13 cellular contexts compared by ENCODE assay signal in the genomic region with DNA sequence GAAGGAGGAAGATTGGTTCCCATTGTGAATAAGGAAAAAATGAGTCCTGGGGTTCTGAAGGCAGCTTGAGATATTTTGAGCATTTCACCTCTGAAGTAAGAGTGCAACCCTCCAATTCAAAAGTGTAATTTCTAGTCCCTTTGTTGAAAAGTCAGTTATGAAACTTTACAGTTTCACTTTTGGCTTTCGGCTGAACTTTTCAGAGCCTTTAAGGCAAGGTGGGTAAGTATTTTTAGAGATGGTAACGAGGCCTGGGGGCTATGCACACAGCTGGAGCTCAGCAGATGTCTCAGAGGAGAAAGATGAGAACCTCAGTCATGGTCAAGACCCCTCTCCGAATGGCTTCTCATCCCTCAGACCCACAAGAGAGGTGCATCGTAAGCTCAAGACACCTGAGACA.
DNase-seq lines count a peak whose midpoint lies in the region; ATAC-seq and TF ChIP-seq lines count a peak whose summit lies in the region.
"Had no signal": no experiment of that assay in that cellular context is flagged by ENCODE, and none has a peak within 500 bp of the region (broad histone marks: within the 10 kb centered on the region; RNA-seq: fewer than 3 reads in every experiment).

No MANE protein-coding gene starts in this region.

- DNase-seq in GM10266 (ENCODE audit: extremely low spot score): peak; percentile 44
- peak; percentile 6 for DNase-seq in GM19238 (ENCODE audit: insufficient read length, low spot score)
- no peak for DNase-seq in activated CD8-positive, alpha-beta memory T cell treated with anti-CD3 and anti-CD28 coated beads, Interleukin-2, amount 50 U/mL, for 4 hours
- no peak for DNase-seq in HuH-7.5 (ENCODE audit: low spot score)
- DNase-seq in UCSD-AML1 (lab: John Stamatoyannopoulos, UW; ENCODE audit: unreplicated experiment): no peak
- DNase-seq in hypothalamus (lab: John Stamatoyannopoulos, UW): no peak
- DNase-seq: activated CD4-positive, alpha-beta T cell treated with anti-CD3 and anti-CD28 coated beads, Interleukin-2, amount 10 ng/mL, durations not matched to agents 24 days and 14 days; activated effector memory CD4-positive, alpha-beta T cell treated with anti-CD3 and anti-CD28 coated beads, Interleukin-2, amount 50 U/mL, for 16 hours; DMS79; mesendoderm; NCI-H345 had no signal

- no peak for TF ChIP-seq CTCF in GM10266 (IDR thresholded peaks at IDR 0.05; ENCODE audit: control insufficient read depth, insufficient read depth, low read depth, missing control alignments)

- ATAC-seq in HG02571 (IDR thresholded peaks at IDR 0.05; ENCODE audit: unreplicated experiment): peak; percentile 73
- ATAC-seq in HG03280 (IDR thresholded peaks at IDR 0.05; ENCODE audit: unreplicated experiment): peak; percentile 81

Comparison
In these comparisons a context has a peak if more than half of its experiments do, and no peak if none do; other contexts are left out.
1. DNase-seq: peak in GM10266 (single experiment) and GM19238 (single experiment); none in activated CD8-positive, alpha-beta memory T cell treated with anti-CD3 and anti-CD28 coated beads, Interleukin-2, amount 50 U/mL, for 4 hours (single experiment), HuH-7.5 (single experiment), UCSD-AML1 (single experiment) and hypothalamus (0 of 51).